19 cellular contexts compared by ENCODE assay signal in the genomic region with DNA sequence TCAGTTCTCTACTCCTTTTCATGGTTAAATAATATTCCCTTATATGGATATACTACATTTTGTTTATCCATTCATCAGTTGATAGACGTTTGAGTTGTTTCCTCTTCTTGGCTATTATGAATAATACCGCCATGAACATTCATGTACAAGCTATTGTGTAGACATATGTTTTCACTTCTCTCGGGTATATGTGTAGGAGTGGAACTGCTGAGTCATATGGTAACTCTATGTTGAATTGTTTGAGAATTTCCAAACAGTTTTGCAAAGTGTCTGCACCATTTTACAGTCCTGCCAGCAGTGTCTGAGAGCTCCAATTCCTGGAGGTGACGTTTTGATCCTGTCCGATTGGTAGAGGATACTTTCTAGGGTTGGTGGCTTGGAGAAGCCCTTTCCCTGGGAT. TPM values are rescaled to one million over a fixed set of nuclear protein-coding genes. Genes with fewer than 3 reads are reported as not detected.
DNase-seq lines count a peak whose midpoint lies in the region; ATAC-seq, FAIRE-seq and TF ChIP-seq lines count a peak whose summit lies in the region.
"Had no signal": no experiment of that assay in that cellular context is flagged by ENCODE, and none has a peak within 500 bp of the region (broad histone marks: within the 10 kb centered on the region; RNA-seq: fewer than 3 reads in every experiment).

No MANE protein-coding gene starts in this region.

- no peak overlapping the region for H3K27ac ChIP-seq in coronary artery

- peaks cover 2 to 5% of the 10 kb centered on the region in 2 donors for H3K36me3 Mint-ChIP-seq in activated T-cell treated with anti-CD3 and anti-CD28 coated beads, Interleukin-2, amount 50 U/mL, for 72 hours (ENCODE audit: insufficient read depth in 2 of 2)
- no peaks in the 10 kb centered on the region for H3K36me3 Mint-ChIP-seq in stimulated activated effector memory CD8-positive, alpha-beta T cell treated with anti-CD3 and anti-CD28 coated beads, Interleukin-12 subunit alpha, Interleukin-12 subunit beta, amount 100 ng/mL, for 72 hours
- H3K36me3 Mint-ChIP-seq: activated CD4-positive, alpha-beta memory T cell treated with anti-CD3 and anti-CD28 coated beads for 36 hours; T-cell had no signal

- no peak overlapping the region for H3K27ac Mint-ChIP-seq in activated T-cell treated with anti-CD3 and anti-CD28 coated beads, Interleukin-2, amount 50 U/mL, for 72 hours
- H3K27ac Mint-ChIP-seq in stimulated activated effector memory CD8-positive, alpha-beta T cell treated with anti-CD3 and anti-CD28 coated beads, Interleukin-12 subunit alpha, Interleukin-12 subunit beta, amount 100 ng/mL, for 72 hours: no peak overlapping the region
- H3K27ac Mint-ChIP-seq: activated CD4-positive, alpha-beta memory T cell treated with anti-CD3 and anti-CD28 coated beads for 36 hours; T-cell had no signal

- H3K27me3 Mint-ChIP-seq in activated T-cell treated with anti-CD3 and anti-CD28 coated beads, Interleukin-2, amount 50 U/mL, for 72 hours (ENCODE audit: low read depth): peaks cover 73% of the 10 kb centered on the region

- TF ChIP-seq CTCF in coronary artery (IDR thresholded peaks at IDR 0.05): no peak

- peaks cover 0 to 3% of the 10 kb centered on the region in 2 donors for H3K9me3 Mint-ChIP-seq in activated T-cell treated with anti-CD3 and anti-CD28 coated beads, Interleukin-2, amount 50 U/mL, for 72 hours
- H3K9me3 Mint-ChIP-seq in stimulated activated effector memory CD8-positive, alpha-beta T cell treated with anti-CD3 and anti-CD28 coated beads, Interleukin-12 subunit alpha, Interleukin-12 subunit beta, amount 100 ng/mL, for 72 hours: peaks cover 3% of the 10 kb centered on the region
- H3K9me3 Mint-ChIP-seq: activated CD4-positive, alpha-beta memory T cell treated with anti-CD3 and anti-CD28 coated beads for 36 hours; T-cell had no signal

- DNase-seq in activated T-cell treated with anti-CD3 and anti-CD28 coated beads, Interleukin-2, amount 50 U/mL, for 72 hours: no peak
- DNase-seq in activated T-cell treated with anti-CD3 and anti-CD28 coated beads, Interleukin-2, amount 50 U/mL, for 48 hours: no peak
- DNase-seq in OCI-M1 (lab: John Stamatoyannopoulos, UW): peak; percentile 2
- DNase-seq in stimulated activated effector memory CD8-positive, alpha-beta T cell treated with anti-CD3 and anti-CD28 coated beads, Interleukin-12 subunit alpha, Interleukin-12 subunit beta, amount 100 ng/mL, for 72 hours (ENCODE audit: low spot score in 2 of 2): no peak
- DNase-seq in urothelium cell line (ENCODE audit: low spot score): no peak
- DNase-seq in coronary artery (ENCODE audit: low spot score): no peak
- DNase-seq: activated CD4-positive, alpha-beta memory T cell treated with anti-CD3 and anti-CD28 coated beads for 36 hours; anterior cingulate cortex; NCI-H1105; NCI-H82; small intestine; stimulated activated CD8-positive, alpha-beta memory T cell treated with anti-CD3 and anti-CD28 coated beads, Interleukin-4, amount 100 ng/mL, for 48 hours; T-cell had no signal

- peak overlapping the region in 1 of 2 donors; percentile 29 for H3K4me3 Mint-ChIP-seq in activated T-cell treated with anti-CD3 and anti-CD28 coated beads, Interleukin-2, amount 50 U/mL, for 72 hours
- no peak overlapping the region for H3K4me3 Mint-ChIP-seq in stimulated activated effector memory CD8-positive, alpha-beta T cell treated with anti-CD3 and anti-CD28 coated beads, Interleukin-12 subunit alpha, Interleukin-12 subunit beta, amount 100 ng/mL, for 72 hours
- H3K4me3 Mint-ChIP-seq: activated CD4-positive, alpha-beta memory T cell treated with anti-CD3 and anti-CD28 coated beads for 36 hours; neural crest cell; T-cell had no signal

- H3K4me3 ChIP-seq in coronary artery: no peak overlapping the region

- ATAC-seq in activated T-cell treated with anti-CD3 and anti-CD28 coated beads, Interleukin-2, amount 50 U/mL, for 72 hours (replicated peaks in 1 of 2): peak; percentile 80 to 87
- ATAC-seq in HG02798 (IDR thresholded peaks at IDR 0.05; ENCODE audit: poor library complexity, unreplicated experiment) (peak; percentile 56), HG02981 (IDR thresholded peaks at IDR 0.05; ENCODE audit: unreplicated experiment) (no peak)
- peak; percentile 85 for ATAC-seq in stimulated activated effector memory CD8-positive, alpha-beta T cell treated with anti-CD3 and anti-CD28 coated beads, Interleukin-12 subunit alpha, Interleukin-12 subunit beta, amount 100 ng/mL, for 72 hours
- ATAC-seq: T-cell had no signal

- H3K4me1 Mint-ChIP-seq in activated T-cell treated with anti-CD3 and anti-CD28 coated beads, Interleukin-2, amount 50 U/mL, for 72 hours (ENCODE audit: low read depth): peaks cover 7% of the 10 kb centered on the region
- peaks cover 5% of the 10 kb centered on the region for H3K4me1 Mint-ChIP-seq in stimulated activated effector memory CD8-positive, alpha-beta T cell treated with anti-CD3 and anti-CD28 coated beads, Interleukin-12 subunit alpha, Interleukin-12 subunit beta, amount 100 ng/mL, for 72 hours
- H3K4me1 Mint-ChIP-seq: neural crest cell, T-cell had no signal

- FAIRE-seq in urothelium cell line (lab: Jason Lieb, UNC): no peak
- FAIRE-seq: endothelial cell of umbilical vein, G401.6, small intestine had no signal

RNA-seq across cellular contexts. Expression of gene PLAC1, which starts 23.6 kb away (rescaled TPM):
- total RNA-seq in activated T-cell treated with anti-CD3 and anti-CD28 coated beads, Interleukin-2, amount 50 U/mL, for 72 hours: 1 to 10 TPM; 1.1 to 1.3 TPM
- total RNA-seq: kidney epithelial cell, neural crest cell, T-cell had no signal
